9 cellular contexts compared by ENCODE assay signal in genomic region chr17:18960803-18961511, GRCh38. TPM values are rescaled to one million over a fixed set of nuclear protein-coding genes. Genes with fewer than 3 reads are reported as not detected.
DNase-seq lines count a peak whose midpoint lies in the region; ATAC-seq, FAIRE-seq and TF ChIP-seq lines count a peak whose summit lies in the region.
"Had no signal": no experiment of that assay in that cellular context is flagged by ENCODE, and none has a peak within 500 bp of the region (broad histone marks: within the 10 kb centered on the region; RNA-seq: fewer than 3 reads in every experiment).

No MANE protein-coding gene starts in this region.

- RAD21 ChIA-PET in HCT116 (lab: Charles Lee; ENCODE audit: low non-redundant PET in 1 of 2, low total read pairs in 2 of 2, uncharacterized antibody in 2 of 2, unreplicated experiment in 2 of 2) = interaction anchor here in 1 of 2 experiments (1.4 kb wide), 1 partner anchor 14 kb away, joined by 3 read pairs; no protein-coding TSS in a partner anchor

- no peaks in the 10 kb centered on the region for H3K36me3 Mint-ChIP-seq in MCF 10A (ENCODE audit: insufficient read depth, unreplicated experiment)

- CTCF ChIA-PET in HCT116 (lab: Charles Lee) = interaction anchor here (0.6 to 1.6 kb wide), 12 partner anchors 9 to 801 kb away, joined by 3 to 22 read pairs (median 4); partner anchors contain the start of gene SLC5A10
- CTCF ChIA-PET in MCF 10A (lab: Yijun Ruan, JAX) = interaction anchor here (0.6 to 3.3 kb wide), 38 partner anchors 9 to 698 kb away, joined by 3 to 24 read pairs (median 4); partner anchors contain the start of genes FAM83G and SLC5A10

- no peaks in the 10 kb centered on the region for H3K27me3 Mint-ChIP-seq in MCF 10A (ENCODE audit: insufficient read depth, unreplicated experiment)

- no peak overlapping the region for H3K27ac Mint-ChIP-seq in MCF 10A (ENCODE audit: low read depth, unreplicated experiment)

- peak; percentile 97 for ATAC-seq in HCT116
- ATAC-seq in GM18858 (IDR thresholded peaks at IDR 0.05; ENCODE audit: unreplicated experiment) = no peak

- H2AFZ ChIP-seq in HCT116 (ENCODE audit: low read depth, low read length, poor library complexity, severe bottlenecking) (no peak overlapping the region), keratinocyte (ENCODE audit: control insufficient read depth, low read length) (no peak overlapping the region)

- H3K9me3 ChIP-seq in HCT116 (ENCODE audit: control insufficient read depth in 1 of 2, insufficient read depth in 1 of 2, low read depth in 1 of 2, low read length in 2 of 2) = no peaks in the 10 kb centered on the region
- H3K9me3 ChIP-seq in WERI-Rb-1 (ENCODE audit: severe bottlenecking) = no peaks in the 10 kb centered on the region
- no peaks in the 10 kb centered on the region for H3K9me3 ChIP-seq in keratinocyte (ENCODE audit: control insufficient read depth, low read depth, low read length)

- H4K20me1 ChIP-seq in HCT116 (ENCODE audit: insufficient read depth) (no peaks in the 10 kb centered on the region), keratinocyte (ENCODE audit: control insufficient read depth, extremely low read depth, insufficient read depth, low read length) (no peaks in the 10 kb centered on the region)

- H3K4me1 Mint-ChIP-seq in MCF 10A (ENCODE audit: insufficient read depth, unreplicated experiment) = peaks cover 5% of the 10 kb centered on the region

- FAIRE-seq in keratinocyte (lab: Jason Lieb, UNC) = peak; percentile 52

- H3K9me2 ChIP-seq in HCT116 (ENCODE audit: insufficient read depth) = no peaks in the 10 kb centered on the region

- dilution Hi-C loops in keratinocyte (cut with MboI; ENCODE audit: extremely low pct_ligation_motif_present, low sequenced_read_pairs) = no loop called here

- DNase-seq in ELF-1 (ENCODE audit: low read depth, low spot score) = peak; percentile 95
- no peak for DNase-seq in HCT116 (ENCODE audit: low read depth, low spot score)
- peak; percentile 22 for DNase-seq in NCI-H128 (lab: John Stamatoyannopoulos, UW; ENCODE audit: unreplicated experiment)
- DNase-seq in WERI-Rb-1 = peak; percentile 81
- peak; percentile 73 for DNase-seq in MCF 10A (ENCODE audit: unreplicated experiment)
- no peak for DNase-seq in keratinocyte (ENCODE audit: low read depth, low spot score)
- peak; percentile 64 for DNase-seq in stimulated activated CD4-positive, alpha-beta T cell treated with anti-CD3 and anti-CD28 coated beads, Interleukin-2, amount 100 ng/mL, for 4 hours (ENCODE audit: low read depth)

- intact Hi-C loops in HCT116 (cut with micrococcal nuclease) (no loop called here), MCF 10A (cut with micrococcal nuclease) (no loop called here)

- H3K4me2 ChIP-seq in HCT116 (ENCODE audit: low read length) (no peak overlapping the region), keratinocyte (ENCODE audit: control insufficient read depth, extremely low read depth, insufficient read depth, low read depth, low read length) (no peak overlapping the region)

- TF ChIP-seq CTCF in HCT116 (IDR thresholded peaks at IDR 0.05 in 2 of 3, conservative IDR thresholded peaks at IDR 0.05 in 1 of 3; ENCODE audit: borderline replicate concordance in 1 of 3, insufficient read depth in 1 of 3, low read depth in 2 of 3, low read length in 2 of 3) (peak; percentile 89 to 98 (median 93)), WERI-Rb-1 (IDR thresholded peaks at IDR 0.05; ENCODE audit: low read depth, low read length) (peak; percentile 95), MCF 10A (IDR thresholded peaks at IDR 0.05; ENCODE audit: unreplicated experiment) (peak; percentile 94), keratinocyte (optimal IDR thresholded peaks at IDR 0.05 in 1 of 3, IDR thresholded peaks at IDR 0.05 in 1 of 3, conservative IDR thresholded peaks at IDR 0.05 in 1 of 3; ENCODE audit: extremely low read depth in 1 of 3, insufficient read depth in 2 of 3, low read length in 3 of 3) (peak; percentile 84 to 98 (median 96))

- H3K4me3 ChIP-seq in HCT116 (replicated peaks in 1 of 2; ENCODE audit: low read depth in 1 of 2, low read length in 2 of 2) (no peak overlapping the region), WERI-Rb-1 (ENCODE audit: low read depth, low read length) (no peak overlapping the region), keratinocyte (ENCODE audit: control insufficient read depth in 2 of 3, extremely low read depth in 1 of 3, insufficient read depth in 2 of 3, low read depth in 1 of 3, low read length in 3 of 3) (no peak overlapping the region)

- no peaks in the 10 kb centered on the region for H3K79me2 ChIP-seq in HCT116 (ENCODE audit: insufficient read depth, low read length)
- H3K79me2 ChIP-seq in keratinocyte (ENCODE audit: control insufficient read depth, insufficient read depth, low read length) = no peaks in the 10 kb centered on the region

- H3K36me3 ChIP-seq in HCT116 (ENCODE audit: control insufficient read depth in 1 of 2, insufficient read depth in 2 of 2, low read length in 2 of 2) (no peaks in the 10 kb centered on the region), WERI-Rb-1 (no peaks in the 10 kb centered on the region), keratinocyte (ENCODE audit: control insufficient read depth in 2 of 2, extremely low read depth in 1 of 2, insufficient read depth in 2 of 2, low read length in 2 of 2) (no peaks in the 10 kb centered on the region)

- POLR2A ChIA-PET in HCT116 (lab: Charles Lee) (no interaction called here), MCF 10A (lab: Yijun Ruan, JAX) (interaction anchor here (1.1 to 1.6 kb wide), 2 partner anchors 9 to 43 kb away, joined by 3 read pairs; no protein-coding TSS in a partner anchor)

- BruUV-seq in HCT116 (replicated peaks; lab: Mats Ljungman, UMichigan) (no TSS peak), MCF 10A (replicated peaks; lab: Mats Ljungman, UMichigan) (no TSS peak)

- no peak overlapping the region for H3K9ac ChIP-seq in HCT116 (ENCODE audit: low read length)
- no peak overlapping the region for H3K9ac ChIP-seq in keratinocyte (ENCODE audit: control insufficient read depth, extremely low read depth, insufficient read depth, low read length)

- H3K4me3 Mint-ChIP-seq in MCF 10A (ENCODE audit: unreplicated experiment) = no peak overlapping the region

- H3K27me3 ChIP-seq in HCT116 (ENCODE audit: insufficient read depth, low read length) = no peaks in the 10 kb centered on the region
- H3K27me3 ChIP-seq in WERI-Rb-1 (ENCODE audit: insufficient read depth, low read depth, severe bottlenecking) = no peaks in the 10 kb centered on the region
- H3K27me3 ChIP-seq in keratinocyte (ENCODE audit: control insufficient read depth, extremely low read depth, insufficient read depth, low read length) = no peaks in the 10 kb centered on the region

- TF ChIP-seq POLR2A in HCT116 (IDR thresholded peaks at IDR 0.05; ENCODE audit: borderline replicate concordance, extremely low read depth, insufficient read depth, insufficient read length) = no peak

- H3K4me1 ChIP-seq in HCT116 (ENCODE audit: control insufficient read depth in 1 of 2, insufficient read depth in 2 of 2, low read length in 2 of 2) = peaks cover 6 to 22% of the 10 kb centered on the region in 2 experiments; a peak in 3 of 4 replicates
- peaks cover 13% of the 10 kb centered on the region for H3K4me1 ChIP-seq in keratinocyte (ENCODE audit: control insufficient read depth, extremely low read depth, insufficient read depth, low read length)

- H3K27ac ChIP-seq in HCT116 (ENCODE audit: low read depth, low read length) (no peak overlapping the region), WERI-Rb-1 (no peak overlapping the region), keratinocyte (ENCODE audit: control insufficient read depth, insufficient read depth, low read length) (no peak overlapping the region)
- H3K27ac ChIP-seq: epithelial cell of prostate had no signal

- no peaks in the 10 kb centered on the region for H3K9me3 Mint-ChIP-seq in MCF 10A (ENCODE audit: unreplicated experiment)

- TF ChIP-seq RAD21 in HCT116 (IDR thresholded peaks at IDR 0.05; ENCODE audit: low read depth) = peak; percentile 99

- no peaks in the 10 kb centered on the region for H3K9me1 ChIP-seq in keratinocyte (ENCODE audit: control insufficient read depth, extremely low read depth, insufficient read depth, low read length)

TF ChIP-seq in HCT116, 20 proteins besides CTCF, POLR2A, EP300 and RAD21 (continues in another document):
- no peak for TF ChIP-seq ZFX (IDR thresholded peaks at IDR 0.05)
- TF ChIP-seq JUND (IDR thresholded peaks at IDR 0.05) = no peak
- no peak for TF ChIP-seq YY1 (IDR thresholded peaks at IDR 0.05; ENCODE audit: extremely low read depth, insufficient replicate concordance, low read depth, low read length)

RNA-seq across cellular contexts. Expression of gene SLC5A10, which starts 9.0 kb away (rescaled TPM):
- total RNA-seq in HCT116 (2021; ENCODE audit: unreplicated experiment) (not detected), MCF 10A (2022) (0.15 and 0.16 TPM in 2 replicates)
- 0.09 TPM in 1 of 2 replicates, not detected in the other for polyA plus RNA-seq in HCT116 (2012)
- 0.02 to 0.04 TPM in 2 of 3 replicates, not detected in the other for polyA plus RNA-seq in keratinocyte
- 0.07 TPM for polyA plus RNA-seq in keratinocyte (2011; ENCODE audit: low read depth)
- polyA plus RNA-seq in keratinocyte (2011; cell fraction: cytosol; rRNA removed) = 0.03 TPM in 1 of 2 replicates, not detected in the other
- 0.08 and 0.14 TPM in 2 replicates for polyA plus RNA-seq in keratinocyte (2011; cell fraction: nucleus; rRNA removed)
- 0.27 TPM in 1 of 2 replicates, not detected in the other for polyA plus RNA-seq in keratinocyte (2012; ENCODE audit: low replicate concordance)
- not detected in 3 replicates for polyA minus RNA-seq in keratinocyte
- polyA minus RNA-seq in keratinocyte (2011; cell fraction: cytosol; rRNA and poly(A)+ RNA removed) = not detected
- polyA minus RNA-seq in keratinocyte (2011; cell fraction: nucleus; rRNA and poly(A)+ RNA removed) = 0.31 and 0.32 TPM in 2 replicates

RNA-seq across cellular contexts. Expression of gene FAM83G, which starts 43.6 kb away (rescaled TPM):
- total RNA-seq in HCT116 (2021; ENCODE audit: unreplicated experiment) (33.9 TPM), MCF 10A (2022) (47.7 and 50.1 TPM in 2 replicates)
- 25.6 and 25.9 TPM in 2 replicates for polyA plus RNA-seq in HCT116 (2012)
- polyA plus RNA-seq in keratinocyte = 23.2 to 29.8 TPM (median 23.7 TPM) in 3 replicates
- 17.7 TPM for polyA plus RNA-seq in keratinocyte (2011; ENCODE audit: low read depth)
- 15.2 and 25.5 TPM in 2 replicates for polyA plus RNA-seq in keratinocyte (2011; cell fraction: cytosol; rRNA removed)
- 57.1 and 69.8 TPM in 2 replicates for polyA plus RNA-seq in keratinocyte (2011; cell fraction: nucleus; rRNA removed)
- 30.2 and 48.6 TPM in 2 replicates for polyA plus RNA-seq in keratinocyte (2012; ENCODE audit: low replicate concordance)
- polyA minus RNA-seq in keratinocyte = 29.1 to 51.3 TPM (median 33.1 TPM) in 3 replicates
- polyA minus RNA-seq in keratinocyte (2011; cell fraction: cytosol; rRNA and poly(A)+ RNA removed) = 58.1 TPM
- polyA minus RNA-seq in keratinocyte (2011; cell fraction: nucleus; rRNA and poly(A)+ RNA removed) = 67.7 and 69.3 TPM in 2 replicates

Comparison
In these comparisons a context has a peak if more than half of its experiments do, and no peak if none do; other contexts are left out.
1. DNase-seq: peak in ELF-1 (single experiment), NCI-H128 (single experiment), WERI-Rb-1 (single experiment), MCF 10A (single experiment) and stimulated activated CD4-positive, alpha-beta T cell treated with anti-CD3 and anti-CD28 coated beads, Interleukin-2, amount 100 ng/mL, for 4 hours (single experiment); none in HCT116 (single experiment) and keratinocyte (single experiment).
2. Peak in every context shown above with its lines, with median percentiles within 50 percentile points of each other: CTCF ChIP-seq.